ENCODE assay signal across 22 cellular contexts in genomic region chr15:81270188-81270587, GRCh38.
"Had no signal": no experiment of that assay in that cellular context is flagged by ENCODE, and none has a peak within 500 bp of the region (broad histone marks: within the 10 kb centered on the region; RNA-seq: fewer than 3 reads in every experiment).

No MANE protein-coding gene starts in this region.

- ATAC-seq: left colon; left lung; lower lobe of right lung; naive thymus-derived CD8-positive, alpha-beta T cell; right lobe of liver had no signal

- H3K4me3 Mint-ChIP-seq: immature natural killer cell; nephron; neural crest cell; stimulated activated effector memory CD8-positive, alpha-beta T cell treated with anti-CD3 and anti-CD28 coated beads, Interleukin-12 subunit alpha, Interleukin-12 subunit beta, amount 100 ng/mL, for 72 hours had no signal

- DNase-seq: immature natural killer cell; kidney; left colon; left lung; lower lobe of right lung; mesenchymal stem cell; naive thymus-derived CD8-positive, alpha-beta T cell; ovary; right lobe of liver; stimulated activated CD4-positive, alpha-beta T cell treated with anti-CD3 and anti-CD28 coated beads, Interleukin-15, amount 100 ng/mL, for 24 hours; stimulated activated CD4-positive, alpha-beta T cell treated with anti-CD3 and anti-CD28 coated beads, Interleukin-2, amount 100 ng/mL, for 24 hours; stimulated activated CD4-positive, alpha-beta T cell treated with anti-CD3 and anti-CD28 coated beads, Interleukin-4, amount 100 ng/mL, for 1 hour; stimulated activated naive CD4-positive, alpha-beta T cell; stomach; testis; thyroid gland; transverse colon; upper lobe of left lung had no signal

- H3K9me3 Mint-ChIP-seq: immature natural killer cell; naive thymus-derived CD8-positive, alpha-beta T cell; stimulated activated effector memory CD8-positive, alpha-beta T cell treated with anti-CD3 and anti-CD28 coated beads, Interleukin-12 subunit alpha, Interleukin-12 subunit beta, amount 100 ng/mL, for 72 hours had no signal

- H3K27ac Mint-ChIP-seq: immature natural killer cell, nephron, progenitor cell of endocrine pancreas had no signal

- H3K36me3 Mint-ChIP-seq: immature natural killer cell; naive thymus-derived CD8-positive, alpha-beta T cell; stimulated activated effector memory CD8-positive, alpha-beta T cell treated with anti-CD3 and anti-CD28 coated beads, Interleukin-12 subunit alpha, Interleukin-12 subunit beta, amount 100 ng/mL, for 72 hours had no signal
